In the genomic region with DNA sequence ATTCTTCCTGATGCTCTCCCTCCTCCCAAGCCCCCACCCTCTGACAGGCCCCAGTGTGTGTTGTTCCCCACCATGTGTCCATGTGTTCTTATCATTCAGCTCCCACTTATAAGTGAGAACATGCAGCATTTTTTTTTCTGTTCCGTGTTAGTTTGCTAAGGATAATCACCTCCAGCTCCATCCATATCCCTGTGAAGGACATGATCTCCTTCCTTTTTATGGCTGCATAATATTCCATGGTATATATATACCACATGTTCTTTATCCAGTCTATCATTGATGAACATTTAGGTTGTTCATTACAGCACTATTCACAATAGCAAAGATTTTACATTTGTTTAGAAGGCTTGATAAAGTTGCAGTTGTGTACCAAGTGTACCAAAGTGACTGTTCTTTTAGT, we compare ENCODE assay signal across 1 cellular context.
TF ChIP-seq lines count a peak whose summit lies in the region.

No MANE protein-coding gene starts in this region.

TF ChIP-seq in HEK293, 187 proteins besides CTCF, POLR2A, EP300 and RAD21:
- no peak for TF ChIP-seq ZNF112 (tag by site-specific recombination; IDR thresholded peaks at IDR 0.05)
- no peak for TF ChIP-seq YY1 (tag by site-specific recombination; IDR thresholded peaks at IDR 0.05)
- peak; percentile 97 for TF ChIP-seq ZNF146 (tag by site-specific recombination; IDR thresholded peaks at IDR 0.05)
- TF ChIP-seq TCF7L2 (IDR thresholded peaks at IDR 0.05; ENCODE audit: borderline replicate concordance, low read depth, low read length), result no peak
- TF ChIP-seq MEIS1 (CRISPR knock-in tag; IDR thresholded peaks at IDR 0.05; ENCODE audit: borderline replicate concordance), result no peak
